Comparison of ENCODE assay signal across 9 cellular contexts in the genomic region with DNA sequence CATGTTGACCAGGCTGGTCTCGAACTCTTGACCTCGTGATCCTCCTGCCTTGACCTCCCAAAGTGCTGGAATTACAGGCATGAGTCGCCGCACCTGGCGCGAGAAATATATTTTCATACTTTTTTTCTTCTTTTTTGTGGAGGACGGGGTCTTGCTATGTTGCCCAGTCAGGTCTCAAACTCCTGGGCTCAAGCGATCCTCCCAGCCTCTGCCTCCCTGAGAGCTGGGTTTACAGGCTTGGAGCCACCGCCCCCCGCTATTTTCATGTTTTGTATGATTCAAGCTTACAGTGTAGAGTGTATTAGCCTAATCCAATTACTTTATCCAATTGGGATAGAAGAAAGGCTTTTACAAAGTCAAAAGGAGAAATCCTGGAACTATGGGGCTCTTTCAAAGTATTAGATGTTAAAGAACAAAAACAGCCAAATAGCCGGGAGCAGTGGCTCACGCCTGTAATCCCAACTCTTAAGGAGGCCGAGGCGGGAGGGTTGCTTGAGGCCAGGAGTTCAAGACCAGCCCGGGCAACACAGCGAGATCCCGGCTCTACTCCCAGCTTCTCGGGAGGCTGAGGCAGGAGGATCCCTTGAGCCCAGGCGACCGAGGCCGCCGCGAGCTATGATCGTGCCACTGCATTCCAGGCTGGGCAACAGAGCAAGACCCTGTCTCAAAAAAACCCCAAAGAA. TPM values are rescaled to one million over a fixed set of nuclear protein-coding genes. Genes with fewer than 3 reads are reported as not detected.
DNase-seq lines count a peak whose midpoint lies in the region; ATAC-seq lines count a peak whose summit lies in the region.
"Had no signal": no experiment of that assay in that cellular context is flagged by ENCODE, and none has a peak within 500 bp of the region (broad histone marks: within the 10 kb centered on the region; RNA-seq: fewer than 3 reads in every experiment).

No MANE protein-coding gene starts in this region.

- peaks cover 8% of the 10 kb centered on the region for H3K36me3 Mint-ChIP-seq in T-helper 1 cell treated with Interleukin-12 subunit alpha and Interleukin-12 subunit beta and Interleukin-4 antibody, amounts not matched to agents 30 μg/mL and 1 μg/mL, for 36 hours (ENCODE audit: low read depth)
- peaks cover 11% of the 10 kb centered on the region for H3K36me3 Mint-ChIP-seq in activated naive CD8-positive, alpha-beta T cell treated with anti-CD3 and anti-CD28 coated beads, Interleukin-2, amount 50 U/mL, for 24 hours (ENCODE audit: low read depth)

- ATAC-seq in activated naive CD8-positive, alpha-beta T cell treated with anti-CD3 and anti-CD28 coated beads, Interleukin-2, amount 50 U/mL, for 24 hours: no peak
- ATAC-seq in HG03342 (IDR thresholded peaks at IDR 0.05; ENCODE audit: unreplicated experiment): no peak

- H3K27ac ChIP-seq in temporal lobe (ENCODE audit: low read depth, low read length): peak overlapping the region; percentile 98

- peak overlapping the region; percentile 87 for H3K4me3 Mint-ChIP-seq in T-helper 1 cell treated with Interleukin-12 subunit alpha and Interleukin-12 subunit beta and Interleukin-4 antibody, amounts not matched to agents 30 μg/mL and 1 μg/mL, for 36 hours
- H3K4me3 Mint-ChIP-seq in activated naive CD8-positive, alpha-beta T cell treated with anti-CD3 and anti-CD28 coated beads, Interleukin-2, amount 50 U/mL, for 24 hours: peak overlapping the region; percentile 85

- H3K9me3 Mint-ChIP-seq in T-helper 1 cell treated with Interleukin-12 subunit alpha and Interleukin-12 subunit beta and Interleukin-4 antibody, amounts not matched to agents 30 μg/mL and 1 μg/mL, for 36 hours: no peaks in the 10 kb centered on the region
- H3K9me3 Mint-ChIP-seq in activated naive CD8-positive, alpha-beta T cell treated with anti-CD3 and anti-CD28 coated beads, Interleukin-2, amount 50 U/mL, for 24 hours: no peaks in the 10 kb centered on the region

- DNase-seq in T-helper 1 cell (no peak), medulla oblongata (ENCODE audit: extremely low spot score) (peak; percentile 6), GM03348 (ENCODE audit: low spot score) (no peak), NCI-H187 treated with DMSO at 0.1 percent for 48 hours (lab: John Stamatoyannopoulos, UW) (no peak)
- DNase-seq in activated naive CD8-positive, alpha-beta T cell treated with anti-CD3 and anti-CD28 coated beads, Interleukin-2, amount 50 U/mL, for 24 hours: no peak
- DNase-seq: NCI-H510A treated with DMSO at 0.1 percent for 48 hours had no signal

- H3K4me1 Mint-ChIP-seq in T-helper 1 cell treated with Interleukin-12 subunit alpha and Interleukin-12 subunit beta and Interleukin-4 antibody, amounts not matched to agents 30 μg/mL and 1 μg/mL, for 36 hours (ENCODE audit: low read depth): peaks cover 55% of the 10 kb centered on the region
- H3K4me1 Mint-ChIP-seq in activated naive CD8-positive, alpha-beta T cell treated with anti-CD3 and anti-CD28 coated beads, Interleukin-2, amount 50 U/mL, for 24 hours: peaks cover 62% of the 10 kb centered on the region

- peak overlapping the region; percentile 94 for H3K27ac Mint-ChIP-seq in T-helper 1 cell treated with Interleukin-12 subunit alpha and Interleukin-12 subunit beta and Interleukin-4 antibody, amounts not matched to agents 30 μg/mL and 1 μg/mL, for 36 hours
- H3K27ac Mint-ChIP-seq in activated naive CD8-positive, alpha-beta T cell treated with anti-CD3 and anti-CD28 coated beads, Interleukin-2, amount 50 U/mL, for 24 hours: peak overlapping the region; percentile 95

- no peaks in the 10 kb centered on the region for H3K27me3 Mint-ChIP-seq in T-helper 1 cell treated with Interleukin-12 subunit alpha and Interleukin-12 subunit beta and Interleukin-4 antibody, amounts not matched to agents 30 μg/mL and 1 μg/mL, for 36 hours (ENCODE audit: low read depth)
- no peaks in the 10 kb centered on the region for H3K27me3 Mint-ChIP-seq in activated naive CD8-positive, alpha-beta T cell treated with anti-CD3 and anti-CD28 coated beads, Interleukin-2, amount 50 U/mL, for 24 hours

RNA-seq across cellular contexts. Expression of gene MAP1LC3B, which starts 1.4 kb away (rescaled TPM):
- 33.2 TPM for total RNA-seq in temporal lobe

RNA-seq across cellular contexts. Expression of gene FBXO31, which starts 7.2 kb away (rescaled TPM):
- total RNA-seq in temporal lobe: 25.3 TPM
